Comparison of ENCODE assay signal across 8 cellular contexts in the genomic region with DNA sequence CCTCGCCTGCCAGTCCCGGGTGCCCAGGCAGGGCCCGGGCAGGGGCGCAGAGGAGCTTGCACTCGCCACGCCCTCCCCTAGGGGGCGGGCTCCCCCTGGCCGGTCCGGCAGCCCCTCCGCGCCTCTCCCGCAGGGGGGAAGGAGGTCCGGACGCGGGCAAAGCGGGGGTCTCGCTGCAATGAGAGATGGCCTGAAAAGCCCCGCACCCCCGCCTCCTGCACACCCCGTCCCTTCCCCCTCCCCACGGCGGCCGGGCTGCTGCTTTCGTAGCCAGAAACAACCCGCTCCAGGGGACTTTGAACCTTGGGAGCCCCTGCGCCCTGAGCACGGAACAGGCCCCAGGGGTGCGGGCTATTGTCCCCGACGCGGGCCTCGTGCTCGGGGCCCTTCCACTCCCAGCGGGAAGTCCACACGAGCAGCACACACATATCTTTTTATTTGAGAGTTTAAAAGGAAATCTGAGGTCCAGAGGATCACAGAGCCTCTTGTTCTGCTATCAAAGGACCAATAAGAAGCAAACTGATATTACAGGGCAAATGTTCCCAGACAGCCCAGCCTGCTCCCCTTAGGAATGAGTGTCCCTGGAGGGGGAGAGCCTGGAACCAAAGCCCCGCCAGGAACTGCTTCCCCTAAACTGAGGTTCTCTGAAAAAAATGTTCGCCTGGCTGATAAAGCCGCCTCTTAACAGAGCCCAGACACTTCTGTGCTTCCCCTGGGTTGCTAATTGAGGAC. TPM values are rescaled to one million over a fixed set of nuclear protein-coding genes. Genes with fewer than 3 reads are reported as not detected.
DNase-seq lines count a peak whose midpoint lies in the region; ATAC-seq and TF ChIP-seq lines count a peak whose summit lies in the region.

No MANE protein-coding gene starts in this region.

- DNase-seq in DMS79 treated with DMSO at 0.1 percent for 48 hours (lab: John Stamatoyannopoulos, UW): peak; percentile 22
- peak; percentile 93 for DNase-seq in HuH-7.5 (ENCODE audit: low spot score)
- peak; percentile 87 for DNase-seq in activated CD4-positive, alpha-beta T cell treated with anti-CD3 and anti-CD28 coated beads, Interleukin-2, amount 10 ng/mL, durations not matched to agents 24 days and 14 days
- DNase-seq in epithelial cell of esophagus (ENCODE audit: low read depth): peak; percentile 29
- peak in 6 of 10 donors; percentile 46 to 59 (median 54) for DNase-seq in naive thymus-derived CD8-positive, alpha-beta T cell
- DNase-seq in aorta: peak; percentile 69 to 85

- H3K27ac ChIP-seq in aorta (ENCODE audit: low read depth in 1 of 2, low read length in 2 of 2): no peak overlapping the region

- WGBS in aorta, 2 donors: 11 to 20% methylated on average over 21 to 38 of the region's 38 CpGs

- H3K27me3 Mint-ChIP-seq in activated CD4-positive, alpha-beta T cell treated with anti-CD3 and anti-CD28 coated beads, Interleukin-2, amount 10 ng/mL, durations not matched to agents 24 days and 14 days: peaks cover 53% of the 10 kb centered on the region
- H3K27me3 Mint-ChIP-seq in naive thymus-derived CD8-positive, alpha-beta T cell: peaks cover 9 to 50% (median 22%) of the 10 kb centered on the region in 5 donors

- H3K9me3 ChIP-seq in aorta (ENCODE audit: control insufficient read depth, low read length): no peaks in the 10 kb centered on the region

- POLR2A ChIA-PET in naive thymus-derived CD8-positive, alpha-beta T cell (lab: Charles Lee): interaction anchor here (0.9 to 1.6 kb wide), 2 partner anchors 40 to 48 kb away, joined by 3 to 4 read pairs; a partner anchor contains a TSS

- H3K27me3 ChIP-seq in aorta (ENCODE audit: control insufficient read depth in 1 of 2, insufficient read depth in 2 of 2, low read length in 1 of 2): no peaks in the 10 kb centered on the region

- H3K4me3 ChIP-seq in epithelial cell of esophagus (ENCODE audit: low read length): no peak overlapping the region
- H3K4me3 ChIP-seq in aorta (ENCODE audit: low read length in 2 of 2): no peak overlapping the region

- intact Hi-C loops in activated CD4-positive, alpha-beta T cell treated with anti-CD3 and anti-CD28 coated beads, Interleukin-2, amount 10 ng/mL, durations not matched to agents 24 days and 14 days (cut with micrococcal nuclease): loop anchor here (5.0 kb wide), 2 partner anchors 77 to 147 kb away; no protein-coding TSS in a partner anchor
- intact Hi-C loops in aorta (cut with DNase I): loop anchor here (5.0 kb wide), 2 partner anchors 38 to 147 kb away; no protein-coding TSS in a partner anchor

- no peaks in the 10 kb centered on the region for H3K36me3 Mint-ChIP-seq in activated CD4-positive, alpha-beta T cell treated with anti-CD3 and anti-CD28 coated beads, Interleukin-2, amount 10 ng/mL, durations not matched to agents 24 days and 14 days (ENCODE audit: low read depth)
- H3K36me3 Mint-ChIP-seq in naive thymus-derived CD8-positive, alpha-beta T cell: peaks cover 0 to 2% (median 0%) of the 10 kb centered on the region in 3 donors

- H3K36me3 ChIP-seq in aorta (ENCODE audit: control insufficient read depth in 1 of 2, insufficient read depth in 2 of 2, low read length in 1 of 2): no peaks in the 10 kb centered on the region

- H3K4me1 Mint-ChIP-seq in activated CD4-positive, alpha-beta T cell treated with anti-CD3 and anti-CD28 coated beads, Interleukin-2, amount 10 ng/mL, durations not matched to agents 24 days and 14 days: peaks cover 11% of the 10 kb centered on the region
- peaks cover 11 to 39% (median 29%) of the 10 kb centered on the region in 4 donors for H3K4me1 Mint-ChIP-seq in naive thymus-derived CD8-positive, alpha-beta T cell

- no peaks in the 10 kb centered on the region for H3K9me3 Mint-ChIP-seq in activated CD4-positive, alpha-beta T cell treated with anti-CD3 and anti-CD28 coated beads, Interleukin-2, amount 10 ng/mL, durations not matched to agents 24 days and 14 days
- no peaks in the 10 kb centered on the region for H3K9me3 Mint-ChIP-seq in naive thymus-derived CD8-positive, alpha-beta T cell

- peak; percentile 42 to 55 for ATAC-seq in naive thymus-derived CD8-positive, alpha-beta T cell
- ATAC-seq in aorta (ENCODE audit: low FRiP score) (peak; percentile 77), GM18873 (IDR thresholded peaks at IDR 0.05; ENCODE audit: low FRiP score, unreplicated experiment) (no peak), GM18867 (IDR thresholded peaks at IDR 0.05; ENCODE audit: unreplicated experiment) (no peak)

- no peak overlapping the region for H3K27ac Mint-ChIP-seq in activated CD4-positive, alpha-beta T cell treated with anti-CD3 and anti-CD28 coated beads, Interleukin-2, amount 10 ng/mL, durations not matched to agents 24 days and 14 days
- H3K27ac Mint-ChIP-seq in naive thymus-derived CD8-positive, alpha-beta T cell: no peak overlapping the region

- TF ChIP-seq CTCF in epithelial cell of esophagus (IDR thresholded peaks at IDR 0.05; ENCODE audit: insufficient read depth, low read depth, low read length, missing control alignments): peak; percentile 48

- H3K4me1 ChIP-seq in aorta (ENCODE audit: control insufficient read depth in 1 of 2, insufficient read depth in 2 of 2, low read length in 2 of 2): no peaks in the 10 kb centered on the region

- H3K4me3 Mint-ChIP-seq in activated CD4-positive, alpha-beta T cell treated with anti-CD3 and anti-CD28 coated beads, Interleukin-2, amount 10 ng/mL, durations not matched to agents 24 days and 14 days: no peak overlapping the region
- peak overlapping the region in 7 of 10 donors; percentile 22 to 97 (median 45) for H3K4me3 Mint-ChIP-seq in naive thymus-derived CD8-positive, alpha-beta T cell

RNA-seq across cellular contexts. Expression of a gene that starts 5.8 kb away (rescaled TPM):
- 18.5 and 19.4 TPM in 2 replicates for total RNA-seq in activated CD4-positive, alpha-beta T cell treated with anti-CD3 and anti-CD28 coated beads, Interleukin-2, amount 10 ng/mL, durations not matched to agents 24 days and 14 days
- 10 to 100 TPM; 78.6 to 80.7 TPM for total RNA-seq in naive thymus-derived CD8-positive, alpha-beta T cell
- polyA plus RNA-seq in naive thymus-derived CD8-positive, alpha-beta T cell: 10 to 100 TPM in 1 of 3 donors, 1 to 10 TPM in 2; 4.3 to 16.0 (median 9.3) TPM
- 10 to 100 TPM; 10.7 to 13.4 TPM for total RNA-seq in aorta
- polyA plus RNA-seq in aorta: 1 to 10 TPM; 2.5 to 8.0 TPM

RNA-seq across cellular contexts. Expression of a gene that starts 48.2 kb away (rescaled TPM):
- total RNA-seq in activated CD4-positive, alpha-beta T cell treated with anti-CD3 and anti-CD28 coated beads, Interleukin-2, amount 10 ng/mL, durations not matched to agents 24 days and 14 days: 9.4 TPM in 2 replicates
- total RNA-seq in naive thymus-derived CD8-positive, alpha-beta T cell: 1 to 10 TPM; 2.0 to 2.4 TPM
- 1 to 10 TPM in 1 of 3 donors, under 1 TPM in 2; 0.13 to 1.4 (median 0.77) TPM for polyA plus RNA-seq in naive thymus-derived CD8-positive, alpha-beta T cell
- total RNA-seq in aorta: 1 to 10 TPM; 5.3 to 6.2 TPM
- polyA plus RNA-seq in aorta: 1 to 10 TPM; 1.4 to 2.4 TPM

Comparison
In these comparisons a context has a peak if more than half of its experiments do, and no peak if none do; other contexts are left out.
1. DNase-seq: peak in every context shown above with its lines; median percentile 93 in HuH-7.5; 87 in activated CD4-positive, alpha-beta T cell treated with anti-CD3 and anti-CD28 coated beads, Interleukin-2, amount 10 ng/mL, durations not matched to agents 24 days and 14 days; 77 in aorta; 54 in naive thymus-derived CD8-positive, alpha-beta T cell; 29 in epithelial cell of esophagus; 22 in DMS79 treated with DMSO at 0.1 percent for 48 hours.
2. ATAC-seq: peak in naive thymus-derived CD8-positive, alpha-beta T cell (2 of 2) and aorta (single experiment); none in GM18873 (single experiment) and GM18867 (single experiment).